In genomic region chr1:160539896-160540858, GRCh38 we compare ENCODE assay signal across 8 cellular contexts. TPM values are rescaled to one million over a fixed set of nuclear protein-coding genes. Genes with fewer than 3 reads are reported as not detected.
A peak's percentile ranks its signal among the peaks of the same experiment; 100 is the strongest.
DNase-seq lines count a peak whose midpoint lies in the region; ATAC-seq and TF ChIP-seq lines count a peak whose summit lies in the region.

No MANE protein-coding gene starts in this region.

- peak; percentile 81 for DNase-seq in SW480 (ENCODE audit: low spot score)
- DNase-seq in endothelial cell (ENCODE audit: low spot score) = peak; percentile 80
- DNase-seq in stimulated activated effector memory CD8-positive, alpha-beta T cell treated with anti-CD3 and anti-CD28 coated beads, Interleukin-12 subunit alpha, Interleukin-12 subunit beta, amount 100 ng/mL, for 72 hours (ENCODE audit: low spot score in 2 of 2) = peak in 1 of 2 donors; percentile 71
- DNase-seq in AG08395 (ENCODE audit: low spot score) = no peak
- DNase-seq in foreskin melanocyte = no peak

- H3K36me3 Mint-ChIP-seq in endothelial cell (ENCODE audit: low read depth, unreplicated experiment) = no peaks in the 10 kb centered on the region
- peaks cover 12% of the 10 kb centered on the region for H3K36me3 Mint-ChIP-seq in stimulated activated effector memory CD8-positive, alpha-beta T cell treated with anti-CD3 and anti-CD28 coated beads, Interleukin-12 subunit alpha, Interleukin-12 subunit beta, amount 100 ng/mL, for 72 hours

- no peak for TF ChIP-seq CTCF in endothelial cell (IDR thresholded peaks at IDR 0.05; ENCODE audit: unreplicated experiment)

- peak overlapping the region; percentile 69 for H3K4me3 Mint-ChIP-seq in endothelial cell (ENCODE audit: unreplicated experiment)
- peak overlapping the region; percentile 64 for H3K4me3 Mint-ChIP-seq in stimulated activated effector memory CD8-positive, alpha-beta T cell treated with anti-CD3 and anti-CD28 coated beads, Interleukin-12 subunit alpha, Interleukin-12 subunit beta, amount 100 ng/mL, for 72 hours

- H3K36me3 ChIP-seq in BLaER1 treated with 17β-estradiol and CSF1 and Interleukin-3, amounts not matched to agents 10 nM and 100 nM = peaks cover 0 to 3% (median 0%) of the 10 kb centered on the region in 11 experiments; a peak in 7 of 22 replicates

- H3K4me3 ChIP-seq in BLaER1 treated with 17β-estradiol and CSF1 and Interleukin-3, amounts not matched to agents 10 nM and 100 nM = no peak overlapping the region; a peak in 1 of 20 replicates

- H3K4me1 Mint-ChIP-seq in endothelial cell (ENCODE audit: unreplicated experiment) = peaks cover 36% of the 10 kb centered on the region
- H3K4me1 Mint-ChIP-seq in stimulated activated effector memory CD8-positive, alpha-beta T cell treated with anti-CD3 and anti-CD28 coated beads, Interleukin-12 subunit alpha, Interleukin-12 subunit beta, amount 100 ng/mL, for 72 hours = peaks cover 46% of the 10 kb centered on the region

- peak overlapping the region; percentile 100 for H3K27ac Mint-ChIP-seq in endothelial cell (ENCODE audit: unreplicated experiment)
- peak overlapping the region; percentile 93 for H3K27ac Mint-ChIP-seq in stimulated activated effector memory CD8-positive, alpha-beta T cell treated with anti-CD3 and anti-CD28 coated beads, Interleukin-12 subunit alpha, Interleukin-12 subunit beta, amount 100 ng/mL, for 72 hours

- peak; percentile 91 for ATAC-seq in GM19035 (IDR thresholded peaks at IDR 0.05; ENCODE audit: unreplicated experiment)
- ATAC-seq in HG03159 (IDR thresholded peaks at IDR 0.05; ENCODE audit: unreplicated experiment) = peak; percentile 89
- peak; percentile 97 for ATAC-seq in stimulated activated effector memory CD8-positive, alpha-beta T cell treated with anti-CD3 and anti-CD28 coated beads, Interleukin-12 subunit alpha, Interleukin-12 subunit beta, amount 100 ng/mL, for 72 hours

- H3K27me3 Mint-ChIP-seq in endothelial cell (ENCODE audit: unreplicated experiment) = peaks cover 4% of the 10 kb centered on the region

- H4K20me1 ChIP-seq in BLaER1 treated with 17β-estradiol and CSF1 and Interleukin-3, amounts not matched to agents 10 nM and 100 nM = no peaks in the 10 kb centered on the region

- peak overlapping the region; percentile 23 to 71 (median 65); a peak in 19 of 22 replicates for H3K9ac ChIP-seq in BLaER1 treated with 17β-estradiol and CSF1 and Interleukin-3, amounts not matched to agents 10 nM and 100 nM

- H3K27me3 ChIP-seq in BLaER1 treated with 17β-estradiol and CSF1 and Interleukin-3, amounts not matched to agents 10 nM and 100 nM = no peaks in the 10 kb centered on the region

- peaks cover 12 to 31% (median 19%) of the 10 kb centered on the region in 11 experiments for H3K9me3 ChIP-seq in BLaER1 treated with 17β-estradiol and CSF1 and Interleukin-3, amounts not matched to agents 10 nM and 100 nM (replicated peaks in 1 of 11)

- H3K4me2 ChIP-seq in BLaER1 treated with 17β-estradiol and CSF1 and Interleukin-3, amounts not matched to agents 10 nM and 100 nM = peak overlapping the region; percentile 69 to 96 (median 78)

- peak overlapping the region; percentile 55 to 84 (median 76); a peak in 21 of 22 replicates for H3K27ac ChIP-seq in BLaER1 treated with 17β-estradiol and CSF1 and Interleukin-3, amounts not matched to agents 10 nM and 100 nM

- H3K9me3 Mint-ChIP-seq in endothelial cell (ENCODE audit: unreplicated experiment) = no peaks in the 10 kb centered on the region
- peaks cover 8% of the 10 kb centered on the region for H3K9me3 Mint-ChIP-seq in stimulated activated effector memory CD8-positive, alpha-beta T cell treated with anti-CD3 and anti-CD28 coated beads, Interleukin-12 subunit alpha, Interleukin-12 subunit beta, amount 100 ng/mL, for 72 hours

- H3K4me1 ChIP-seq in BLaER1 treated with 17β-estradiol and CSF1 and Interleukin-3, amounts not matched to agents 10 nM and 100 nM = peaks cover 36 to 62% (median 51%) of the 10 kb centered on the region in 10 experiments

RNA-seq across cellular contexts. Expression of gene SLAMF6, which starts 17.1 kb away (rescaled TPM):
- not detected for total RNA-seq in endothelial cell (ENCODE audit: unreplicated experiment)

RNA-seq across cellular contexts. Expression of gene CD84, which starts 39.1 kb away (rescaled TPM):
- total RNA-seq in endothelial cell (ENCODE audit: unreplicated experiment) = not detected

Comparison
In these comparisons a context has a peak if more than half of its experiments do, and no peak if none do; other contexts are left out.
1. DNase-seq: peak in SW480 (single experiment) and endothelial cell (single experiment); none in AG08395 (single experiment) and foreskin melanocyte (single experiment).
2. Peak in every context shown above with its lines, with median percentiles within 50 percentile points of each other: ATAC-seq.